In the genomic region with DNA sequence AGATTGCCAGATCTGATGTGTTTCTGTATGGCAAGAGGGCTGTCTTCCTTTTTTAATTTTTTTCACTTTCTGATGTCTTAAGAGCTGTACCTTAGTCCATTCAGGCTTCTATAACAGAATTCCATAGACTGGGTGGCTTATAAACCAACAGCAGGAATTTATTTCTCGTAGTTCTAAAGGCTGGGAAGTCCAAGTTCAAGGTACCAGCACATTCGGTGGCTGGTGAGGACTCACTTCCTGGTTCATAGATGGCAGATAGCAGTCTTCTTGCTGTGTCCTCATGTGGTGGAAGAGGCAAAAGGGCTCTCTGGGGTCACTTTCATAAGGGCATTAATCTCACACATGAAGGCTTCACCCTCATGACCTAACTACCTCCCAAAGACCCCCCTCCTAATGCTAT, we compare ENCODE assay signal across 11 cellular contexts.
"Had no signal": no experiment of that assay in that cellular context is flagged by ENCODE, and none has a peak within 500 bp of the region (broad histone marks: within the 10 kb centered on the region; RNA-seq: fewer than 3 reads in every experiment).

No MANE protein-coding gene starts in this region.

- H3K9me3 ChIP-seq: HAP-1 had no signal

- FAIRE-seq: H1, H54 had no signal

- H2AFZ ChIP-seq: GM23248, GM23338 had no signal

- H3K4me2 ChIP-seq: GM23338 had no signal

- H3K27ac ChIP-seq: GM23248 had no signal

- H3K4me3 ChIP-seq: GM23248, GM23338, HAP-1 had no signal

- DNase-seq: GM23248, GOT3, H7, H9, HCEC 1CT, HFFc6 had no signal

- H3K9ac ChIP-seq: GM23248 had no signal

- H3K36me3 ChIP-seq: HAP-1 had no signal

- ATAC-seq: GM23338, HCT116 had no signal

- H3K4me1 ChIP-seq: HAP-1 had no signal
